In genomic region chr11:119810478-119811232, GRCh38 we compare ENCODE assay signal across 21 cellular contexts.
A peak's percentile ranks its signal among the peaks of the same experiment; 100 is the strongest.
DNase-seq lines count a peak whose midpoint lies in the region; ATAC-seq and TF ChIP-seq lines count a peak whose summit lies in the region.
"Had no signal": no experiment of that assay in that cellular context is flagged by ENCODE, and none has a peak within 500 bp of the region (broad histone marks: within the 10 kb centered on the region; RNA-seq: fewer than 3 reads in every experiment).

No MANE protein-coding gene starts in this region.

- peak; percentile 17 for ATAC-seq in esophagus mucosa
- ATAC-seq in GM18519 (IDR thresholded peaks at IDR 0.05; ENCODE audit: low FRiP score, unreplicated experiment), result no peak
- ATAC-seq in GM21447 (IDR thresholded peaks at IDR 0.05; ENCODE audit: unreplicated experiment), result no peak
- ATAC-seq in GM19397 (IDR thresholded peaks at IDR 0.05; ENCODE audit: unreplicated experiment), result no peak
- ATAC-seq: natural killer cell, right lobe of liver had no signal

- H3K36me3 ChIP-seq in Karpas-422 (ENCODE audit: insufficient read depth, low read length), result no peaks in the 10 kb centered on the region
- H3K36me3 ChIP-seq: BLaER1 treated with 17β-estradiol and CSF1 and Interleukin-3, amounts not matched to agents 10 nM and 100 nM; ovary; right lobe of liver; thoracic aorta had no signal

- H3K4me1 ChIP-seq in Karpas-422 (ENCODE audit: low read length), result no peaks in the 10 kb centered on the region
- H3K4me1 ChIP-seq: right lobe of liver had no signal

- H2AFZ ChIP-seq in Karpas-422 (ENCODE audit: low read length), result no peak overlapping the region

- DNase-seq in Karpas-422 (peak; percentile 48), RPMI7951 (ENCODE audit: low read depth) (peak; percentile 35)
- DNase-seq in NK-92 treated with Interleukin-12 subunit alpha and Interleukin-12 subunit beta, amount 100 ng/mL, for 24 hours (lab: John Stamatoyannopoulos, UW), result no peak
- DNase-seq: ACHN; activated CD4-positive, alpha-beta T cell treated with anti-CD3 and anti-CD28 coated beads, Interleukin-2, amount 10 ng/mL, durations not matched to agents 24 days and 14 days; erythroblast; GOT3; natural killer cell; NCI-H1092 treated with DMSO at 0.1 percent for 48 hours; NCI-H2029 treated with DMSO at 0.1 percent for 48 hours; NCI-H446 treated with DMSO at 0.1 percent for 48 hours; ovary; right lobe of liver; stimulated activated CD4-positive, alpha-beta T cell treated with anti-CD3 and anti-CD28 coated beads, Interleukin-15, amount 100 ng/mL, for 24 hours had no signal

- no peak overlapping the region for H3K4me3 ChIP-seq in Karpas-422 (ENCODE audit: low read length)
- H3K4me3 ChIP-seq: BLaER1 treated with 17β-estradiol and CSF1 and Interleukin-3, amounts not matched to agents 10 nM and 100 nM; ovary; right lobe of liver; thoracic aorta had no signal

- H3K9me3 ChIP-seq in Karpas-422 (ENCODE audit: low read length), result no peaks in the 10 kb centered on the region
- H3K9me3 ChIP-seq: ovary, right lobe of liver, thoracic aorta had no signal

- TF ChIP-seq CTCF in C4-2B (conservative IDR thresholded peaks at IDR 0.05), result no peak

- H3K9me2 ChIP-seq in Karpas-422 (replicated peaks; ENCODE audit: insufficient read depth, low read length), result no peaks in the 10 kb centered on the region

- H4K20me1 ChIP-seq in Karpas-422 (ENCODE audit: insufficient read depth, low read depth, low read length), result no peaks in the 10 kb centered on the region
- H4K20me1 ChIP-seq: BLaER1 treated with 17β-estradiol and CSF1 and Interleukin-3, amounts not matched to agents 10 nM and 100 nM had no signal

- H3K27ac ChIP-seq in C4-2B, result peak overlapping the region; percentile 8; the same call in 1 of the 2 replicates
- H3K27ac ChIP-seq in Karpas-422 (ENCODE audit: low read length), result no peak overlapping the region
- H3K27ac ChIP-seq: BLaER1 treated with 17β-estradiol and CSF1 and Interleukin-3, amounts not matched to agents 10 nM and 100 nM; ovary; right lobe of liver; thoracic aorta had no signal

- H3K9ac ChIP-seq in Karpas-422 (ENCODE audit: low read length), result no peak overlapping the region
- H3K9ac ChIP-seq: BLaER1 treated with 17β-estradiol and CSF1 and Interleukin-3, amounts not matched to agents 10 nM and 100 nM had no signal

- H3K4me2 ChIP-seq in Karpas-422 (ENCODE audit: low read depth, low read length, poor library complexity, severe bottlenecking), result no peak overlapping the region

- H3K27me3 ChIP-seq in Karpas-422 (ENCODE audit: low read length), result no peaks in the 10 kb centered on the region
- H3K27me3 ChIP-seq: BLaER1 treated with 17β-estradiol and CSF1 and Interleukin-3, amounts not matched to agents 10 nM and 100 nM; ovary; right lobe of liver had no signal

- H3K79me2 ChIP-seq in Karpas-422 (ENCODE audit: low read length), result no peaks in the 10 kb centered on the region
